Comparison of ENCODE assay signal across 17 cellular contexts in the genomic region with DNA sequence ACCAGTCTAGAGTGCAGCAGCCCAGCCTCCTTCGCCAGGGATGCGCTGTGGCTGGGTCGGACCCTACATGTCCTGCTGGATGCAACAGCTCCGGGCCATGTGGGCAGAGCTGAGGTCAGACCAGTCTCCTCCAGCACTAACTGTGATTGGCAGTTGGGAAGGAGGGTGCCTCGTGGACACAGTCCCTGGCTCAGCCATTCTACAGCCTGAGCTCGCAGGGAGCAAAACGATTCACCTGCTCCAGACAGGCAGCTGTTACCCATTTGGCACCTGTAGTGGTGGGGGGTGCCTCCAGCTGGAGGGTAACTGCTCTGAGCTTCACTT. TPM values are rescaled to one million over a fixed set of nuclear protein-coding genes. Genes with fewer than 3 reads are reported as not detected.
"Had no signal": no experiment of that assay in that cellular context is flagged by ENCODE, and none has a peak within 500 bp of the region (broad histone marks: within the 10 kb centered on the region; RNA-seq: fewer than 3 reads in every experiment).

No MANE protein-coding gene starts in this region.

- H3K9me3 ChIP-seq: adrenal gland, body of pancreas, pancreas had no signal

- ATAC-seq: body of pancreas; left lobe of liver; pancreas; SK-N-SH treated with all-trans-retinoic acid at 6 μM for 48 hours; stimulated activated naive B cell treated with anti-CD40 and anti-IgM and Interleukin-4, amounts not matched to agents 10 μg/mL and 1 μg/mL and 100 μg/mL, for 72 hours; WTC11 had no signal

- DNase-seq: activated CD4-positive, alpha-beta T cell treated with anti-CD3 and anti-CD28 coated beads, Interleukin-2, amount 10 ng/mL, durations not matched to agents 24 days and 14 days; activated naive CD4-positive, alpha-beta T cell treated with anti-CD3 and anti-CD28 coated beads, Interleukin-2, amount 50 U/mL, for 16 hours; adrenal gland; body of pancreas; dermis blood vessel endothelial cell; endodermal cell; erythroblast; mesendoderm; stimulated activated naive B cell treated with anti-CD40 and anti-IgM and Interleukin-4, amounts not matched to agents 10 μg/mL and 1 μg/mL and 100 μg/mL, for 72 hours had no signal

- H3K36me3 ChIP-seq: adrenal gland, pancreas had no signal

- H3K4me3 ChIP-seq: adrenal gland, body of pancreas, pancreas had no signal

- H3K27ac ChIP-seq: adrenal gland, body of pancreas, pancreas had no signal

- H3K4me1 ChIP-seq: adrenal gland, body of pancreas, pancreas had no signal

- H3K27me3 ChIP-seq: adrenal gland, body of pancreas, pancreas had no signal

RNA-seq across cellular contexts. Expression of gene ASB2, which starts 6.3 kb away (rescaled TPM):
- total RNA-seq: dermis blood vessel endothelial cell had no signal

RNA-seq across cellular contexts. Expression of gene CCDC197, which starts 14.5 kb away (rescaled TPM):
- total RNA-seq: activated CD4-positive, alpha-beta T cell treated with anti-CD3 and anti-CD28 coated beads, Interleukin-2, amount 10 ng/mL, durations not matched to agents 24 days and 14 days; adrenal gland; body of pancreas; dermis blood vessel endothelial cell; endodermal cell; fibroblast of villous mesenchyme; left lobe of liver; neural crest cell; pancreas; urinary bladder; WTC11 had no signal

RNA-seq across cellular contexts. Expression of gene FAM181A, which starts 55.5 kb away (rescaled TPM):
- total RNA-seq: activated CD4-positive, alpha-beta T cell treated with anti-CD3 and anti-CD28 coated beads, Interleukin-2, amount 10 ng/mL, durations not matched to agents 24 days and 14 days; activated T-helper 2 cell treated with anti-CD3 and anti-CD28 coated beads, Interferon-gamma antibody, Interleukin-2, Interleukin-4, amounts not matched to agents 10 μg/mL and 5 μg/mL and 100 μg/mL, durations not matched to agents 14 hours and 24 hours and 36 hours; adrenal gland; body of pancreas; dermis blood vessel endothelial cell; endodermal cell; fibroblast of villous mesenchyme; left lobe of liver; pancreas; urinary bladder; WTC11 had no signal
